ENCODE assay signal across 1 cellular context in genomic region chr19:46016426-46017094, GRCh38.
TF ChIP-seq lines count a peak whose summit lies in the region.

No MANE protein-coding gene starts in this region.

TF ChIP-seq in liver, 16 proteins besides CTCF, POLR2A, EP300 and RAD21 (continued from another document):
- no peak for TF ChIP-seq ZBTB33 (IDR thresholded peaks at IDR 0.05)
